Comparison of ENCODE assay signal across 24 cellular contexts in genomic region chr1:31671147-31671546, GRCh38. TPM values are rescaled to one million over a fixed set of nuclear protein-coding genes. Genes with fewer than 3 reads are reported as not detected.
DNase-seq lines count a peak whose midpoint lies in the region; ATAC-seq and TF ChIP-seq lines count a peak whose summit lies in the region.
"Had no signal": no experiment of that assay in that cellular context is flagged by ENCODE, and none has a peak within 500 bp of the region (broad histone marks: within the 10 kb centered on the region; RNA-seq: fewer than 3 reads in every experiment).

No MANE protein-coding gene starts in this region.

- no peak for ATAC-seq in HG03521 (IDR thresholded peaks at IDR 0.05; ENCODE audit: unreplicated experiment)

- DNase-seq in MCF 10A (ENCODE audit: unreplicated experiment) (no peak), mammary epithelial cell (no peak), endodermal cell (no peak), tibial nerve (ENCODE audit: low spot score in 2 of 2) (no peak), kidney glomerular epithelial cell (lab: John Stamatoyannopoulos, UW) (no peak), COLO829 (ENCODE audit: low spot score) (no peak)
- DNase-seq: activated naive CD4-positive, alpha-beta T cell; activated T-cell treated with anti-CD3 and anti-CD28 coated beads, Interleukin-2, amount 50 U/mL, for 1 hour; adrenal gland; CD8-positive, alpha-beta memory T cell; erythroblast; foreskin melanocyte; mesenchymal stem cell; natural killer cell; NCI-H187; SHP77 treated with DMSO at 0.1 percent for 48 hours; T-cell; testis had no signal

- H3K4me3 Mint-ChIP-seq in MCF 10A (ENCODE audit: unreplicated experiment) (peak overlapping the region; percentile 73), endodermal cell (no peak overlapping the region), nephron (peak overlapping the region in 2 of 3 experiments; percentile 38 to 77)

- H3K4me1 ChIP-seq in mammary epithelial cell (ENCODE audit: insufficient read depth, low read length), result peaks cover 40% of the 10 kb centered on the region
- peaks cover 2% of the 10 kb centered on the region for H3K4me1 ChIP-seq in endodermal cell (ENCODE audit: control insufficient read depth, insufficient read depth, low read length)
- peaks cover 0 to 79% (median 34%) of the 10 kb centered on the region in 4 donors for H3K4me1 ChIP-seq in tibial nerve

- CTCF ChIA-PET in MCF 10A (lab: Yijun Ruan, JAX), result interaction anchor here (1.5 to 2.8 kb wide), 4 partner anchors 8 to 74 kb away, joined by 5 to 18 read pairs (median 8); no protein-coding TSS in a partner anchor
- CTCF ChIA-PET in mammary epithelial cell (lab: Charles Lee; ENCODE audit: low non-redundant PET), result no interaction called here

- H3K27ac ChIP-seq in mammary epithelial cell (ENCODE audit: insufficient read depth, low read depth, low read length) (no peak overlapping the region), endodermal cell (ENCODE audit: low read depth, low read length) (no peak overlapping the region), tibial nerve (peak overlapping the region in 3 of 4 donors; percentile 51 to 79 (median 75))
- H3K27ac ChIP-seq: 22Rv1, parathyroid adenoma had no signal

- H4K20me1 ChIP-seq in mammary epithelial cell (ENCODE audit: insufficient read depth, low read length), result no peaks in the 10 kb centered on the region

- peaks cover 23% of the 10 kb centered on the region for H3K36me3 Mint-ChIP-seq in MCF 10A (ENCODE audit: insufficient read depth, unreplicated experiment)
- H3K36me3 Mint-ChIP-seq in endodermal cell (ENCODE audit: low read depth), result no peaks in the 10 kb centered on the region
- peaks cover 4% of the 10 kb centered on the region for H3K36me3 Mint-ChIP-seq in nephron (ENCODE audit: low read depth)
- H3K36me3 Mint-ChIP-seq: CD8-positive, alpha-beta memory T cell; natural killer cell; T-cell had no signal

- TF ChIP-seq CTCF in MCF 10A (IDR thresholded peaks at IDR 0.05; ENCODE audit: unreplicated experiment) (no peak), mammary epithelial cell (conservative IDR thresholded peaks at IDR 0.05 in 1 of 2, IDR thresholded peaks at IDR 0.05 in 1 of 2; ENCODE audit: extremely low read depth in 1 of 2, insufficient read depth in 1 of 2, low read depth in 1 of 2, low read length in 2 of 2) (no peak), endodermal cell (conservative IDR thresholded peaks at IDR 0.05) (no peak), nephron (IDR thresholded peaks at IDR 0.05; ENCODE audit: unreplicated experiment in 3 of 3) (no peak), tibial nerve (IDR thresholded peaks at IDR 0.05) (no peak)

- H3K9me3 Mint-ChIP-seq in MCF 10A (ENCODE audit: unreplicated experiment), result no peaks in the 10 kb centered on the region
- H3K9me3 Mint-ChIP-seq in endodermal cell, result no peaks in the 10 kb centered on the region
- H3K9me3 Mint-ChIP-seq in nephron, result no peaks in the 10 kb centered on the region
- H3K9me3 Mint-ChIP-seq: CD8-positive, alpha-beta memory T cell; natural killer cell; T-cell had no signal

- H3K9me3 ChIP-seq in mammary epithelial cell (replicated peaks; ENCODE audit: insufficient read depth, low read length), result no peaks in the 10 kb centered on the region
- H3K9me3 ChIP-seq in endodermal cell (ENCODE audit: control insufficient read depth, low read length), result no peaks in the 10 kb centered on the region
- no peaks in the 10 kb centered on the region for H3K9me3 ChIP-seq in tibial nerve
- H3K9me3 ChIP-seq: adrenal gland, testis had no signal

- intact Hi-C loops in MCF 10A (cut with micrococcal nuclease), result no loop called here
- intact Hi-C loops in mammary epithelial cell (cut with micrococcal nuclease), result no loop called here

- H3K36me3 ChIP-seq in mammary epithelial cell (ENCODE audit: insufficient read depth, low read length) (peaks cover 7% of the 10 kb centered on the region), endodermal cell (ENCODE audit: control insufficient read depth, insufficient read depth, low read length) (no peaks in the 10 kb centered on the region), tibial nerve (peaks cover 0 to 20% (median 0%) of the 10 kb centered on the region in 3 donors)
- H3K36me3 ChIP-seq: adrenal gland, cardiac muscle cell had no signal

- no peak overlapping the region for H2AFZ ChIP-seq in mammary epithelial cell (ENCODE audit: low read depth, low read length)

- WGBS in mammary epithelial cell (ENCODE audit: low coverage, missing lambda C conversion rate), result 96% methylated on average over 5 of the region's 11 CpGs
- 91% methylated on average over 5 to 11 of the region's 11 CpGs for WGBS in endodermal cell (ENCODE audit: insufficient coverage in 1 of 2, insufficient read length in 1 of 2), 2 experiments
- WGBS in tibial nerve, 2 donors, result 42 to 53% methylated on average over 9 to 11 of the region's 11 CpGs

- no peak overlapping the region for H3K4me3 ChIP-seq in mammary epithelial cell (replicated peaks in 1 of 3; ENCODE audit: insufficient read depth in 1 of 3, low read depth in 2 of 3, low read length in 3 of 3)
- H3K4me3 ChIP-seq in endodermal cell (ENCODE audit: low read length), result no peak overlapping the region
- no peak overlapping the region for H3K4me3 ChIP-seq in tibial nerve
- H3K4me3 ChIP-seq: cardiac muscle cell, testis had no signal

- H3K9ac ChIP-seq in mammary epithelial cell (ENCODE audit: insufficient read depth, low read length) (no peak overlapping the region), endodermal cell (ENCODE audit: extremely low read depth, low read length, poor library complexity, severe bottlenecking) (no peak overlapping the region)
- H3K9ac ChIP-seq: parathyroid adenoma had no signal

- in situ Hi-C loops in mammary epithelial cell (cut with MboI; ENCODE audit: low sequenced_read_pairs in 2 of 2), result loop anchor here in 1 of 2 donors (25.0 kb wide), 1 partner anchor 291 kb away; no protein-coding TSS in a partner anchor

- H3K79me2 ChIP-seq in mammary epithelial cell (ENCODE audit: insufficient read depth, low read length), result no peaks in the 10 kb centered on the region
- H3K79me2 ChIP-seq: parathyroid adenoma had no signal

- TF ChIP-seq EP300 in tibial nerve (IDR thresholded peaks at IDR 0.05), result no peak

- no peak for TF ChIP-seq POLR2A in tibial nerve (IDR thresholded peaks at IDR 0.05)

- no peaks in the 10 kb centered on the region for H3K27me3 Mint-ChIP-seq in MCF 10A (ENCODE audit: insufficient read depth, unreplicated experiment)
- H3K27me3 Mint-ChIP-seq in endodermal cell (ENCODE audit: insufficient read depth), result no peaks in the 10 kb centered on the region
- H3K27me3 Mint-ChIP-seq in nephron (ENCODE audit: low read depth), result peaks cover 9% of the 10 kb centered on the region

- H3K27me3 ChIP-seq in mammary epithelial cell (ENCODE audit: insufficient read depth, low read length) (no peaks in the 10 kb centered on the region), endodermal cell (ENCODE audit: control insufficient read depth, insufficient read depth, low read length, poor library complexity, severe bottlenecking) (no peaks in the 10 kb centered on the region), tibial nerve (no peaks in the 10 kb centered on the region)
- H3K27me3 ChIP-seq: adrenal gland, cardiac muscle cell, testis had no signal

- peaks cover 34% of the 10 kb centered on the region for H3K4me1 Mint-ChIP-seq in MCF 10A (ENCODE audit: insufficient read depth, unreplicated experiment)
- peaks cover 17% of the 10 kb centered on the region for H3K4me1 Mint-ChIP-seq in endodermal cell
- H3K4me1 Mint-ChIP-seq in nephron, result peaks cover 86% of the 10 kb centered on the region

- no peak overlapping the region for H3K4me2 ChIP-seq in mammary epithelial cell (ENCODE audit: insufficient read depth, low read depth, low read length)

- H3K27ac Mint-ChIP-seq in MCF 10A (ENCODE audit: low read depth, unreplicated experiment) (peak overlapping the region; percentile 62), endodermal cell (peak overlapping the region; percentile 10), nephron (peak overlapping the region in 2 of 3 experiments; percentile 94 to 96)
- H3K27ac Mint-ChIP-seq: T-cell had no signal

- POLR2A ChIA-PET in MCF 10A (lab: Yijun Ruan, JAX), result interaction anchor here (0.5 to 2.9 kb wide), 9 partner anchors 8 to 118 kb away, joined by 3 to 46 read pairs (median 7); partner anchors contain the start of gene COL16A1

- BruUV-seq in MCF 10A (replicated peaks; lab: Mats Ljungman, UMichigan) (no TSS peak), mammary epithelial cell (replicated peaks; lab: Mats Ljungman, UMichigan) (no TSS peak)

- dilution Hi-C loops in mammary epithelial cell (cut with HindIII; ENCODE audit: low sequenced_read_pairs), result loop anchor here (5.0 kb wide), 1 partner anchor 84 kb away; no protein-coding TSS in a partner anchor

RNA-seq across cellular contexts. Expression of gene PEF1, which starts 26.5 kb away (rescaled TPM):
- total RNA-seq in MCF 10A (2022), result 56.7 and 61.1 TPM in 2 replicates
- 10 to 100 TPM; 58.6 to 78.0 TPM for total RNA-seq in mammary epithelial cell
- polyA plus RNA-seq in mammary epithelial cell, result 106 TPM
- polyA minus RNA-seq in mammary epithelial cell, result 81.6 TPM
- total RNA-seq in endodermal cell, result 10 to 100 TPM; 51.4 to 59.1 TPM
- 60.4 TPM for polyA plus RNA-seq in endodermal cell (2013, experiment 1 of 2)
- polyA plus RNA-seq in endodermal cell (2013, experiment 2 of 2), result 61.7 TPM
- 100 to 1,000 TPM in 1 of 4 donors, 10 to 100 TPM in 3; 62.5 to 108 (median 89.7) TPM for total RNA-seq in tibial nerve

RNA-seq across cellular contexts. Expression of gene COL16A1, which starts 32.7 kb away (rescaled TPM):
- total RNA-seq in MCF 10A (2022) (42.1 and 49.1 TPM in 2 replicates), mammary epithelial cell (100 to 1,000 TPM; 121 to 146 TPM), endodermal cell (1 to 10 TPM; 7.4 to 9.9 TPM), tibial nerve (100 to 1,000 TPM; 147 to 311 (median 212) TPM)
- 32.8 TPM for polyA plus RNA-seq in mammary epithelial cell
- 57.1 TPM for polyA minus RNA-seq in mammary epithelial cell
- polyA plus RNA-seq in endodermal cell (2013, experiment 1 of 2), result 3.6 TPM
- polyA plus RNA-seq in endodermal cell (2013, experiment 2 of 2), result 2.7 TPM
- polyA plus RNA-seq: CD8-positive, alpha-beta memory T cell had no signal

RNA-seq across cellular contexts. Expression of gene HCRTR1, which starts 53.7 kb away (rescaled TPM):
- not detected in 2 replicates for total RNA-seq in MCF 10A (2022)
- not detected for total RNA-seq in mammary epithelial cell
- not detected for polyA plus RNA-seq in mammary epithelial cell
- polyA minus RNA-seq in mammary epithelial cell, result not detected
- total RNA-seq in endodermal cell, result not detected
- polyA plus RNA-seq in endodermal cell (2013, experiment 1 of 2), result 0.28 TPM
- not detected for polyA plus RNA-seq in endodermal cell (2013, experiment 2 of 2)
- total RNA-seq in tibial nerve, result 1 to 10 TPM in 1 of 4 donors, under 1 TPM in 1, not detected in 2; 0.21 to 2.5 TPM
- total RNA-seq: cardiac muscle cell; CD8-positive, alpha-beta memory T cell; kidney epithelial cell; natural killer cell; T-cell had no signal
- polyA plus RNA-seq: cardiac muscle cell; CD8-positive, alpha-beta memory T cell had no signal

Comparison
In these comparisons a context has a peak if more than half of its experiments do, and no peak if none do; other contexts are left out.
1. H3K27ac Mint-ChIP-seq: peak in every context shown above with its lines; median percentile 95 in nephron; 62 in MCF 10A; 10 in endodermal cell.
2. H3K27ac ChIP-seq: peak in tibial nerve (3 of 4); none in mammary epithelial cell (single experiment) and endodermal cell (single experiment).